Comparison of ENCODE assay signal across 8 cellular contexts in genomic region chr19:49487277-49488045, GRCh38. TPM values are rescaled to one million over a fixed set of nuclear protein-coding genes. Genes with fewer than 3 reads are reported as not detected.
DNase-seq lines count a peak whose midpoint lies in the region; ATAC-seq and TF ChIP-seq lines count a peak whose summit lies in the region.

Gene RPL13A, plus strand, starts transcription at chr19:49487608. Its CDS starts 22 bp downstream, at chr19:49487630.

- DNase-seq in DMS53 treated with DMSO at 0.1 percent for 48 hours (lab: John Stamatoyannopoulos, UW; ENCODE audit: unreplicated experiment) (peak; percentile 91), Peyer's patch (peak; percentile 99 to 100 (median 100))
- DNase-seq in activated T-cell treated with anti-CD3 and anti-CD28 coated beads, Interleukin-2, amount 50 U/mL, for 48 hours: peak; percentile 99 to 100
- peak; percentile 99 for DNase-seq in stimulated activated CD8-positive, alpha-beta memory T cell treated with anti-CD3 and anti-CD28 coated beads, Interleukin-7, amount 100 ng/mL, for 24 hours (ENCODE audit: low read depth)

- H3K9me3 ChIP-seq in Peyer's patch (no peaks in the 10 kb centered on the region), muscle layer of colon (ENCODE audit: low read length) (no peaks in the 10 kb centered on the region)

- peaks cover 12% of the 10 kb centered on the region for H3K4me1 ChIP-seq in KMS-11 (ENCODE audit: low read depth, poor library complexity, severe bottlenecking)
- H3K4me1 ChIP-seq in Peyer's patch: peaks cover 0 to 26% (median 19%) of the 10 kb centered on the region in 4 donors
- peaks cover 24% of the 10 kb centered on the region for H3K4me1 ChIP-seq in muscle layer of colon (ENCODE audit: insufficient read depth, low read length)

- no peaks in the 10 kb centered on the region for H3K27me3 ChIP-seq in KMS-11 (ENCODE audit: insufficient read depth, low read depth)
- H3K27me3 ChIP-seq in Peyer's patch: no peaks in the 10 kb centered on the region
- H3K27me3 ChIP-seq in muscle layer of colon (ENCODE audit: control insufficient read depth in 1 of 2, insufficient read depth in 2 of 2, low read length in 2 of 2): no peaks in the 10 kb centered on the region

- peak; percentile 89 for ATAC-seq in GM21737 (IDR thresholded peaks at IDR 0.05; ENCODE audit: unreplicated experiment)
- ATAC-seq in esophagus mucosa: peak; percentile 94

- H2AFZ ChIP-seq in KMS-11 (ENCODE audit: low read depth): peak within 1 kb of the TSS; percentile 89; the same call in 1 of the 2 replicates

- H3K9ac ChIP-seq in KMS-11 (peak within 1 kb of the TSS; percentile 99), muscle layer of colon (ENCODE audit: low read length) (peak within 1 kb of the TSS; percentile 98)

- H3K27ac ChIP-seq in KMS-11 (peak within 1 kb of the TSS; percentile 94), Peyer's patch (peak within 1 kb of the TSS; percentile 92 to 95 (median 94)), muscle layer of colon (ENCODE audit: low read depth, low read length) (peak within 1 kb of the TSS; percentile 94)

- H3K79me2 ChIP-seq in KMS-11 (ENCODE audit: insufficient read depth, low read depth): peaks cover 37% of the 10 kb centered on the region

- peaks cover 14% of the 10 kb centered on the region for H4K20me1 ChIP-seq in KMS-11 (ENCODE audit: insufficient read depth)

- H3K4me2 ChIP-seq in KMS-11: peak within 1 kb of the TSS; percentile 96

- peak within 1 kb of the TSS; percentile 8 for H3K4me3 ChIP-seq in KMS-11 (IDR thresholded peaks at IDR 0.05; ENCODE audit: insufficient read depth, low read depth, low read length)
- H3K4me3 ChIP-seq in Peyer's patch: peak within 1 kb of the TSS; percentile 94 to 99 (median 96)
- H3K4me3 ChIP-seq in muscle layer of colon (ENCODE audit: low read depth in 1 of 2, low read length in 2 of 2): peak within 1 kb of the TSS; percentile 53 to 100

- 0 out of 2 replicates have a peak, but pooled peaks have one; percentile 9 for TF ChIP-seq CTCF in KMS-11 (conservative IDR thresholded peaks at IDR 0.05; ENCODE audit: low read depth, low read length)
- peak in 1 of 6 experiments; percentile 6 for TF ChIP-seq CTCF in Peyer's patch (IDR thresholded peaks at IDR 0.05)

- H3K36me3 ChIP-seq in KMS-11 (ENCODE audit: insufficient read depth): peaks cover 35% of the 10 kb centered on the region; the same call in 1 of the 2 replicates
- peaks cover 0 to 32% (median 0%) of the 10 kb centered on the region in 3 donors for H3K36me3 ChIP-seq in Peyer's patch
- H3K36me3 ChIP-seq in muscle layer of colon (ENCODE audit: insufficient read depth, low read length): peaks cover 34% of the 10 kb centered on the region

- TF ChIP-seq POLR2A in Peyer's patch (IDR thresholded peaks at IDR 0.05): peak; percentile 99

RNA-seq across cellular contexts. Expression of gene RPL13A, which starts in this region (rescaled TPM):
- total RNA-seq in Peyer's patch (1,000 to 10,000 TPM; 1,523 to 3,539 (median 1,798) TPM), esophagus mucosa (2,820 TPM)

Comparison
In these comparisons a context has a peak if more than half of its experiments do, and no peak if none do; other contexts are left out.
1. Peak in every context shown above with its lines: DNase-seq, ATAC-seq, H3K4me3 ChIP-seq and H3K27ac ChIP-seq.
2. H3K4me3 ChIP-seq: peak in every context shown above with its lines; median percentile 96 in Peyer's patch; 76 in muscle layer of colon; 8 in KMS-11.